ENCODE assay signal across 31 cellular contexts in the genomic region with DNA sequence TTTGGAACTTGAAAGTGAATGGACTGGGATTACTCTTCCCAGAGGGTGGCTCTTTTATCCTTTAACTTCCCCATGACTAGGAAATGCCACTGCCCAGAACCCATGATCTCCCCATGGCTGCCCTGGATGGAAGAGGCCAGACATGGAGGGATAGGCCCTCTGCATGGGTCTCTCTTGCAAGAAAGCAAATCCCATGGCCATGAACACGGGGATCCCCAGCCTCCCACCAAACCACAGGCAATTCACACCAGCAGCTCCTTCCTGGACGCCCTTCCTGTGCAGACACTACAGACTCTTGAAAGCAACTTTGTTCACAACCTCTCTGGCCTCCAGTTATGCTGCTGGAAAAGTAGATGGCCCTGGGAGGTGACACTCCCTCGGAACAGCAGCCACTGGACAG. TPM values are rescaled to one million over a fixed set of nuclear protein-coding genes. Genes with fewer than 3 reads are reported as not detected.
"Had no signal": no experiment of that assay in that cellular context is flagged by ENCODE, and none has a peak within 500 bp of the region (broad histone marks: within the 10 kb centered on the region; RNA-seq: fewer than 3 reads in every experiment).

No MANE protein-coding gene starts in this region.

- H3K9me3 ChIP-seq: esophagus muscularis mucosa, gastrocnemius medialis had no signal

- H3K36me3 ChIP-seq: brain microvascular endothelial cell, esophagus muscularis mucosa, gastrocnemius medialis, WERI-Rb-1 had no signal

- H3K27me3 Mint-ChIP-seq: activated B cell treated with CpG ODN at 0.5 μM for 24 hours; dendritic cell treated with granulocyte-macrophage colony-stimulating factor and Interleukin-4, amounts not matched to agents 40 ng/mL and 50 ng/mL, for 4 days had no signal

- H3K4me3 ChIP-seq: coronary artery, dorsolateral prefrontal cortex, esophagus muscularis mucosa, gastrocnemius medialis had no signal

- H3K36me3 Mint-ChIP-seq: activated naive CD8-positive, alpha-beta T cell had no signal

- H3K27ac Mint-ChIP-seq: activated B cell treated with CpG ODN at 0.5 μM for 24 hours; activated CD8-positive, alpha-beta T cell treated with anti-CD3 and anti-CD28 coated beads for 36 hours; activated naive CD8-positive, alpha-beta T cell; activated T-helper 17 cell treated with anti-CD3 and anti-CD28 coated beads, Interleukin-2, amount 50 U/mL, for 72 hours; dendritic cell treated with granulocyte-macrophage colony-stimulating factor and Interleukin-4, amounts not matched to agents 40 ng/mL and 50 ng/mL, for 4 days; effector memory CD8-positive, alpha-beta T cell; T-helper 17 cell; T-helper 2 cell treated with Interferon-gamma antibody and Interleukin-4, amounts not matched to agents 5 μg/mL and 100 μg/mL, for 36 hours had no signal

- H3K4me1 Mint-ChIP-seq: activated B cell treated with CpG ODN at 0.5 μM for 24 hours; activated T-helper 17 cell treated with anti-CD3 and anti-CD28 coated beads, Interleukin-2, amount 50 U/mL, for 72 hours; central memory CD8-positive, alpha-beta T cell; T-helper 17 cell had no signal

- DNase-seq: activated B cell treated with CpG ODN at 0.5 μM for 24 hours; activated CD4-positive, alpha-beta T cell treated with anti-CD3 and anti-CD28 coated beads for 48 hours; activated CD4-positive, alpha-beta T cell treated with anti-CD3 and anti-CD28 coated beads, Interleukin-2, amount 50 U/mL, for 1 hour; activated CD4-positive, alpha-beta T cell treated with anti-CD3 and anti-CD28 coated beads, Interleukin-2, amount 50 U/mL, for 48 hours; activated CD8-positive, alpha-beta memory T cell treated with anti-CD3 and anti-CD28 coated beads for 24 hours; activated CD8-positive, alpha-beta T cell treated with anti-CD3 and anti-CD28 coated beads for 36 hours; activated gamma-delta T cell treated with Interleukin-2 at 50 U/mL for 16 hours; activated naive CD4-positive, alpha-beta T cell treated with anti-CD3 and anti-CD28 coated beads, Interleukin-2, amount 50 U/mL, for 16 hours; activated naive CD4-positive, alpha-beta T cell treated with Interleukin-2 at 50 U/mL for 16 hours; activated T-cell treated with anti-CD3 and anti-CD28 coated beads, Interleukin-2, amount 50 U/mL, for 4 hours; amniotic stem cell; anterior cingulate cortex; brain microvascular endothelial cell; effector CD4-positive, alpha-beta T cell; effector memory CD8-positive, alpha-beta T cell; erythroblast; foreskin keratinocyte; gastrocnemius medialis; T-helper 1 cell; T-helper 17 cell; T1000; WERI-Rb-1 had no signal

- H3K27me3 ChIP-seq: brain microvascular endothelial cell, foreskin keratinocyte, gastrocnemius medialis had no signal

- H3K4me1 ChIP-seq: esophagus muscularis mucosa, foreskin keratinocyte, gastrocnemius medialis had no signal

- H3K27ac ChIP-seq: brain microvascular endothelial cell, coronary artery, dorsolateral prefrontal cortex, esophagus muscularis mucosa, foreskin keratinocyte, gastrocnemius medialis, WERI-Rb-1 had no signal

- H3K9me3 Mint-ChIP-seq: activated B cell treated with CpG ODN at 0.5 μM for 24 hours; activated CD8-positive, alpha-beta T cell treated with anti-CD3 and anti-CD28 coated beads for 36 hours; activated T-cell treated with anti-CD3 and anti-CD28 coated beads, Interleukin-2, amount 50 U/mL, for 4 hours; activated T-helper 17 cell treated with anti-CD3 and anti-CD28 coated beads, Interleukin-2, amount 50 U/mL, for 72 hours; central memory CD8-positive, alpha-beta T cell; dendritic cell treated with granulocyte-macrophage colony-stimulating factor and Interleukin-4, amounts not matched to agents 40 ng/mL and 50 ng/mL, for 4 days; effector memory CD8-positive, alpha-beta T cell; T-helper 2 cell treated with Interferon-gamma antibody and Interleukin-4, amounts not matched to agents 5 μg/mL and 100 μg/mL, for 36 hours had no signal

- ATAC-seq: activated CD4-positive, CD25-positive, alpha-beta regulatory T cell treated with anti-CD3 and anti-CD28 coated beads, Interleukin-2, amount 50 U/mL, for 24 hours; activated CD8-positive, alpha-beta T cell treated with anti-CD3 and anti-CD28 coated beads for 36 hours; activated T-cell treated with anti-CD3 and anti-CD28 coated beads, Interleukin-2, amount 50 U/mL, for 4 hours; activated T-helper 17 cell treated with anti-CD3 and anti-CD28 coated beads, Interleukin-2, amount 50 U/mL, for 72 hours; effector memory CD8-positive, alpha-beta T cell; foreskin keratinocyte; gastrocnemius medialis; T-helper 17 cell had no signal

- H3K4me3 Mint-ChIP-seq: activated B cell treated with CpG ODN at 0.5 μM for 24 hours; activated CD8-positive, alpha-beta T cell treated with anti-CD3 and anti-CD28 coated beads for 36 hours; activated naive CD8-positive, alpha-beta T cell; activated T-cell treated with anti-CD3 and anti-CD28 coated beads, Interleukin-2, amount 50 U/mL, for 4 hours; activated T-helper 17 cell treated with anti-CD3 and anti-CD28 coated beads, Interleukin-2, amount 50 U/mL, for 72 hours; central memory CD8-positive, alpha-beta T cell; dendritic cell treated with granulocyte-macrophage colony-stimulating factor and Interleukin-4, amounts not matched to agents 40 ng/mL and 50 ng/mL, for 4 days; effector memory CD8-positive, alpha-beta T cell; T-helper 17 cell; T-helper 2 cell treated with Interferon-gamma antibody and Interleukin-4, amounts not matched to agents 5 μg/mL and 100 μg/mL, for 36 hours had no signal

RNA-seq across cellular contexts. Expression of a gene that starts 55.0 kb away (rescaled TPM):
- total RNA-seq: activated B cell treated with CpG ODN at 0.5 μM for 24 hours; activated CD8-positive, alpha-beta T cell treated with anti-CD3 and anti-CD28 coated beads for 36 hours; activated T-cell treated with anti-CD3 and anti-CD28 coated beads, Interleukin-2, amount 50 U/mL, for 4 hours; activated T-helper 17 cell treated with anti-CD3 and anti-CD28 coated beads, Interleukin-2, amount 50 U/mL, for 72 hours; T-helper 17 cell had no signal
- polyA plus RNA-seq: foreskin keratinocyte had no signal
